18 cellular contexts compared by ENCODE assay signal in genomic region chr1:58986996-58987767, GRCh38.
DNase-seq lines count a peak whose midpoint lies in the region; ATAC-seq and TF ChIP-seq lines count a peak whose summit lies in the region.
"Had no signal": no experiment of that assay in that cellular context is flagged by ENCODE, and none has a peak within 500 bp of the region (broad histone marks: within the 10 kb centered on the region; RNA-seq: fewer than 3 reads in every experiment).

No MANE protein-coding gene starts in this region.

- peak; percentile 88 for ATAC-seq in stimulated activated effector memory CD8-positive, alpha-beta T cell treated with anti-CD3 and anti-CD28 coated beads, Interleukin-12 subunit alpha, Interleukin-12 subunit beta, amount 100 ng/mL, for 72 hours
- ATAC-seq: A549, sciatic nerve had no signal

- no peak for TF ChIP-seq CTCF in fibroblast of villous mesenchyme (IDR thresholded peaks at IDR 0.05; ENCODE audit: insufficient read depth, low read depth, low read length)
- TF ChIP-seq CTCF in dorsolateral prefrontal cortex (IDR thresholded peaks at IDR 0.05 in 54 of 56, conservative IDR thresholded peaks at IDR 0.05 in 2 of 56; ENCODE audit: low read depth in 1 of 56, partially characterized antibody in 56 of 56), result no peak

- H3K4me3 ChIP-seq in fibroblast of villous mesenchyme (ENCODE audit: low read depth, low read length), result no peak overlapping the region
- H3K4me3 ChIP-seq in dorsolateral prefrontal cortex, result no peak overlapping the region
- H3K4me3 ChIP-seq: A549, GM23248, upper lobe of left lung had no signal

- DNase-seq in activated CD4-positive, alpha-beta memory T cell treated with anti-CD3 and anti-CD28 coated beads for 36 hours, result peak; percentile 23
- DNase-seq in activated CD4-positive, alpha-beta memory T cell treated with anti-CD3 and anti-CD28 coated beads, Interleukin-2, amount 10 ng/mL, durations not matched to agents 7 days and 5 days, result no peak
- DNase-seq in fibroblast of villous mesenchyme (ENCODE audit: low read depth), result peak; percentile 68
- DNase-seq in stimulated activated effector memory CD8-positive, alpha-beta T cell treated with anti-CD3 and anti-CD28 coated beads, Interleukin-12 subunit alpha, Interleukin-12 subunit beta, amount 100 ng/mL, for 72 hours (ENCODE audit: low spot score in 2 of 2), result no peak
- no peak for DNase-seq in NCI-H446 treated with DMSO at 0.1 percent for 48 hours (lab: John Stamatoyannopoulos, UW)
- DNase-seq in HCEC 1CT, result no peak
- no peak for DNase-seq in dorsolateral prefrontal cortex
- DNase-seq: DMS79, GM23248, hippocampal formation, NCI-H1436 treated with DMSO at 0.1 percent for 48 hours, NCI-H226, upper lobe of left lung had no signal

- no peak overlapping the region for H3K27ac Mint-ChIP-seq in activated CD4-positive, alpha-beta memory T cell treated with anti-CD3 and anti-CD28 coated beads for 36 hours
- H3K27ac Mint-ChIP-seq in activated CD4-positive, alpha-beta memory T cell treated with anti-CD3 and anti-CD28 coated beads, Interleukin-2, amount 10 ng/mL, durations not matched to agents 7 days and 5 days, result no peak overlapping the region
- H3K27ac Mint-ChIP-seq in T-helper 1 cell treated with Interleukin-12 subunit alpha and Interleukin-12 subunit beta and Interleukin-4 antibody, amounts not matched to agents 30 μg/mL and 1 μg/mL, for 36 hours, result peak overlapping the region; percentile 72
- H3K27ac Mint-ChIP-seq in stimulated activated effector memory CD8-positive, alpha-beta T cell treated with anti-CD3 and anti-CD28 coated beads, Interleukin-12 subunit alpha, Interleukin-12 subunit beta, amount 100 ng/mL, for 72 hours, result no peak overlapping the region
- H3K27ac Mint-ChIP-seq: stimulated activated naive CD8-positive, alpha-beta T cell treated with anti-CD3 and anti-CD28 coated beads, Interleukin-15, Interleukin-2, amounts not matched to agents 100 ng/mL and 50 ng/mL, for 24 hours had no signal

- no peaks in the 10 kb centered on the region for H3K27me3 ChIP-seq in dorsolateral prefrontal cortex
- H3K27me3 ChIP-seq: upper lobe of left lung had no signal

- POLR2A ChIA-PET in activated CD4-positive, alpha-beta memory T cell treated with anti-CD3 and anti-CD28 coated beads for 36 hours (lab: Charles Lee), result no interaction called here
- POLR2A ChIA-PET in activated CD4-positive, alpha-beta memory T cell treated with anti-CD3 and anti-CD28 coated beads, Interleukin-2, amount 10 ng/mL, durations not matched to agents 7 days and 5 days (lab: Charles Lee), result interaction anchor here (1.1 kb wide), 1 partner anchor 45 kb away, joined by 3 read pairs; no protein-coding TSS in a partner anchor

- H3K36me3 Mint-ChIP-seq in activated CD4-positive, alpha-beta memory T cell treated with anti-CD3 and anti-CD28 coated beads for 36 hours, result no peaks in the 10 kb centered on the region
- no peaks in the 10 kb centered on the region for H3K36me3 Mint-ChIP-seq in activated CD4-positive, alpha-beta memory T cell treated with anti-CD3 and anti-CD28 coated beads, Interleukin-2, amount 10 ng/mL, durations not matched to agents 7 days and 5 days (ENCODE audit: low read depth)
- H3K36me3 Mint-ChIP-seq in T-helper 1 cell treated with Interleukin-12 subunit alpha and Interleukin-12 subunit beta and Interleukin-4 antibody, amounts not matched to agents 30 μg/mL and 1 μg/mL, for 36 hours (ENCODE audit: low read depth), result peaks cover 9% of the 10 kb centered on the region
- H3K36me3 Mint-ChIP-seq in stimulated activated effector memory CD8-positive, alpha-beta T cell treated with anti-CD3 and anti-CD28 coated beads, Interleukin-12 subunit alpha, Interleukin-12 subunit beta, amount 100 ng/mL, for 72 hours, result no peaks in the 10 kb centered on the region
- H3K36me3 Mint-ChIP-seq: CD14-positive monocyte had no signal

- no peak overlapping the region for H3K27ac ChIP-seq in dorsolateral prefrontal cortex
- H3K27ac ChIP-seq: A549, GM23248, upper lobe of left lung had no signal

- H3K4me1 Mint-ChIP-seq in activated CD4-positive, alpha-beta memory T cell treated with anti-CD3 and anti-CD28 coated beads for 36 hours (ENCODE audit: low read depth), result peaks cover 4% of the 10 kb centered on the region
- H3K4me1 Mint-ChIP-seq in activated CD4-positive, alpha-beta memory T cell treated with anti-CD3 and anti-CD28 coated beads, Interleukin-2, amount 10 ng/mL, durations not matched to agents 7 days and 5 days, result peaks cover 16% of the 10 kb centered on the region
- peaks cover 35% of the 10 kb centered on the region for H3K4me1 Mint-ChIP-seq in T-helper 1 cell treated with Interleukin-12 subunit alpha and Interleukin-12 subunit beta and Interleukin-4 antibody, amounts not matched to agents 30 μg/mL and 1 μg/mL, for 36 hours (ENCODE audit: low read depth)
- peaks cover 14% of the 10 kb centered on the region for H3K4me1 Mint-ChIP-seq in stimulated activated effector memory CD8-positive, alpha-beta T cell treated with anti-CD3 and anti-CD28 coated beads, Interleukin-12 subunit alpha, Interleukin-12 subunit beta, amount 100 ng/mL, for 72 hours

- no peaks in the 10 kb centered on the region for H3K9me3 Mint-ChIP-seq in activated CD4-positive, alpha-beta memory T cell treated with anti-CD3 and anti-CD28 coated beads for 36 hours
- H3K9me3 Mint-ChIP-seq in activated CD4-positive, alpha-beta memory T cell treated with anti-CD3 and anti-CD28 coated beads, Interleukin-2, amount 10 ng/mL, durations not matched to agents 7 days and 5 days, result no peaks in the 10 kb centered on the region
- peaks cover 3% of the 10 kb centered on the region for H3K9me3 Mint-ChIP-seq in T-helper 1 cell treated with Interleukin-12 subunit alpha and Interleukin-12 subunit beta and Interleukin-4 antibody, amounts not matched to agents 30 μg/mL and 1 μg/mL, for 36 hours
- H3K9me3 Mint-ChIP-seq in stimulated activated effector memory CD8-positive, alpha-beta T cell treated with anti-CD3 and anti-CD28 coated beads, Interleukin-12 subunit alpha, Interleukin-12 subunit beta, amount 100 ng/mL, for 72 hours, result no peaks in the 10 kb centered on the region
- H3K9me3 Mint-ChIP-seq: stimulated activated naive CD8-positive, alpha-beta T cell treated with anti-CD3 and anti-CD28 coated beads, Interleukin-15, Interleukin-2, amounts not matched to agents 100 ng/mL and 50 ng/mL, for 24 hours had no signal

- no peak overlapping the region for H3K4me3 Mint-ChIP-seq in activated CD4-positive, alpha-beta memory T cell treated with anti-CD3 and anti-CD28 coated beads for 36 hours
- H3K4me3 Mint-ChIP-seq in activated CD4-positive, alpha-beta memory T cell treated with anti-CD3 and anti-CD28 coated beads, Interleukin-2, amount 10 ng/mL, durations not matched to agents 7 days and 5 days, result no peak overlapping the region
- no peak overlapping the region for H3K4me3 Mint-ChIP-seq in T-helper 1 cell treated with Interleukin-12 subunit alpha and Interleukin-12 subunit beta and Interleukin-4 antibody, amounts not matched to agents 30 μg/mL and 1 μg/mL, for 36 hours
- no peak overlapping the region for H3K4me3 Mint-ChIP-seq in stimulated activated effector memory CD8-positive, alpha-beta T cell treated with anti-CD3 and anti-CD28 coated beads, Interleukin-12 subunit alpha, Interleukin-12 subunit beta, amount 100 ng/mL, for 72 hours
- H3K4me3 Mint-ChIP-seq: CD14-positive monocyte; stimulated activated naive CD8-positive, alpha-beta T cell treated with anti-CD3 and anti-CD28 coated beads, Interleukin-15, Interleukin-2, amounts not matched to agents 100 ng/mL and 50 ng/mL, for 24 hours had no signal

- no peaks in the 10 kb centered on the region for H3K27me3 Mint-ChIP-seq in activated CD4-positive, alpha-beta memory T cell treated with anti-CD3 and anti-CD28 coated beads for 36 hours
- peaks cover 3% of the 10 kb centered on the region for H3K27me3 Mint-ChIP-seq in activated CD4-positive, alpha-beta memory T cell treated with anti-CD3 and anti-CD28 coated beads, Interleukin-2, amount 10 ng/mL, durations not matched to agents 7 days and 5 days
- no peaks in the 10 kb centered on the region for H3K27me3 Mint-ChIP-seq in T-helper 1 cell treated with Interleukin-12 subunit alpha and Interleukin-12 subunit beta and Interleukin-4 antibody, amounts not matched to agents 30 μg/mL and 1 μg/mL, for 36 hours (ENCODE audit: low read depth)
- H3K27me3 Mint-ChIP-seq: stimulated activated naive CD8-positive, alpha-beta T cell treated with anti-CD3 and anti-CD28 coated beads, Interleukin-15, Interleukin-2, amounts not matched to agents 100 ng/mL and 50 ng/mL, for 24 hours had no signal

- intact Hi-C loops in activated CD4-positive, alpha-beta memory T cell treated with anti-CD3 and anti-CD28 coated beads for 36 hours (cut with micrococcal nuclease), result no loop called here
- intact Hi-C loops in dorsolateral prefrontal cortex (cut with DNase I), result no loop called here

- CTCF ChIA-PET in activated CD4-positive, alpha-beta memory T cell treated with anti-CD3 and anti-CD28 coated beads for 36 hours (lab: Charles Lee), result interaction anchor here (1.5 kb wide), 1 partner anchor 205 kb away, joined by 3 read pairs; no protein-coding TSS in a partner anchor
- CTCF ChIA-PET in activated CD4-positive, alpha-beta memory T cell treated with anti-CD3 and anti-CD28 coated beads, Interleukin-2, amount 10 ng/mL, durations not matched to agents 7 days and 5 days (lab: Charles Lee), result interaction anchor here (0.6 kb wide), 1 partner anchor 302 kb away, joined by 3 read pairs; no protein-coding TSS in a partner anchor

Comparison
In these comparisons a context has a peak if more than half of its experiments do, and no peak if none do; other contexts are left out.
1. DNase-seq: peak in activated CD4-positive, alpha-beta memory T cell treated with anti-CD3 and anti-CD28 coated beads for 36 hours (single experiment) and fibroblast of villous mesenchyme (single experiment); none in activated CD4-positive, alpha-beta memory T cell treated with anti-CD3 and anti-CD28 coated beads, Interleukin-2, amount 10 ng/mL, durations not matched to agents 7 days and 5 days (single experiment), stimulated activated effector memory CD8-positive, alpha-beta T cell treated with anti-CD3 and anti-CD28 coated beads, Interleukin-12 subunit alpha, Interleukin-12 subunit beta, amount 100 ng/mL, for 72 hours (0 of 2), NCI-H446 treated with DMSO at 0.1 percent for 48 hours (single experiment), HCEC 1CT (single experiment) and dorsolateral prefrontal cortex (0 of 10).